26 cellular contexts compared by ENCODE assay signal in genomic region chr21:39149882-39150281, GRCh38.
"Had no signal": no experiment of that assay in that cellular context is flagged by ENCODE, and none has a peak within 500 bp of the region (broad histone marks: within the 10 kb centered on the region; RNA-seq: fewer than 3 reads in every experiment).

No MANE protein-coding gene starts in this region.

- H3K4me3 ChIP-seq: colonic mucosa, esophagus squamous epithelium, heart right ventricle, left ventricle myocardium inferior, lower lobe of right lung, ovary, psoas muscle, skin epidermis, spleen, suprapubic skin, transverse colon, upper lobe of right lung, uterus had no signal

- H3K4me1 ChIP-seq: colonic mucosa, heart right ventricle, left ventricle myocardium inferior, lower lobe of right lung, spleen, suprapubic skin, transverse colon, upper lobe of right lung, uterus had no signal

- DNase-seq: colonic mucosa; dermis blood vessel endothelial cell; effector memory CD4-positive, alpha-beta T cell; esophagus squamous epithelium; foreskin melanocyte; glutamatergic neuron; heart right ventricle; hippocampal formation; left cardiac atrium; left ventricle myocardium inferior; lower lobe of right lung; natural killer cell; occipital lobe; ovary; posterior cingulate gyrus; psoas muscle; right cardiac atrium; spleen; stimulated activated CD4-positive, alpha-beta T cell treated with anti-CD3 and anti-CD28 coated beads, Interleukin-4, amount 100 ng/mL, for 4 hours; stimulated activated naive B cell treated with anti-CD40 and anti-IgM and Interleukin-4, amounts not matched to agents 10 μg/mL and 1 μg/mL and 100 μg/mL, for 72 hours; transverse colon; upper lobe of right lung; uterus had no signal

- H3K27ac Mint-ChIP-seq: natural killer cell; stimulated activated naive B cell treated with anti-CD40 and anti-IgM and Interleukin-4, amounts not matched to agents 10 μg/mL and 1 μg/mL and 100 μg/mL, for 72 hours; stimulated activated naive CD8-positive, alpha-beta T cell treated with anti-CD3 and anti-CD28 coated beads, Interleukin-15, Interleukin-2, amounts not matched to agents 100 ng/mL and 50 ng/mL, for 24 hours had no signal

- H3K27ac ChIP-seq: colonic mucosa, esophagus squamous epithelium, heart right ventricle, left ventricle myocardium inferior, lower lobe of right lung, ovary, psoas muscle, skin epidermis, spleen, suprapubic skin, transverse colon, upper lobe of right lung, uterus had no signal

- H3K4me1 Mint-ChIP-seq: natural killer cell; stimulated activated naive B cell treated with anti-CD40 and anti-IgM and Interleukin-4, amounts not matched to agents 10 μg/mL and 1 μg/mL and 100 μg/mL, for 72 hours had no signal

- H3K36me3 ChIP-seq: colonic mucosa, esophagus squamous epithelium, heart right ventricle, left ventricle myocardium inferior, lower lobe of right lung, ovary, spleen, suprapubic skin, transverse colon, upper lobe of right lung, uterus had no signal

- H3K27me3 Mint-ChIP-seq: stimulated activated naive CD8-positive, alpha-beta T cell treated with anti-CD3 and anti-CD28 coated beads, Interleukin-15, Interleukin-2, amounts not matched to agents 100 ng/mL and 50 ng/mL, for 24 hours had no signal

- H3K27me3 ChIP-seq: colonic mucosa, esophagus squamous epithelium, heart right ventricle, ovary, spleen, suprapubic skin, transverse colon, upper lobe of right lung, uterus had no signal

- H3K4me3 Mint-ChIP-seq: natural killer cell; stimulated activated naive B cell treated with anti-CD40 and anti-IgM and Interleukin-4, amounts not matched to agents 10 μg/mL and 1 μg/mL and 100 μg/mL, for 72 hours; stimulated activated naive CD8-positive, alpha-beta T cell treated with anti-CD3 and anti-CD28 coated beads, Interleukin-15, Interleukin-2, amounts not matched to agents 100 ng/mL and 50 ng/mL, for 24 hours had no signal

- H3K9me3 ChIP-seq: colonic mucosa, esophagus squamous epithelium, lower lobe of right lung, ovary, psoas muscle, suprapubic skin, transverse colon, upper lobe of right lung, uterus had no signal

- H3K9me3 Mint-ChIP-seq: natural killer cell; stimulated activated naive B cell treated with anti-CD40 and anti-IgM and Interleukin-4, amounts not matched to agents 10 μg/mL and 1 μg/mL and 100 μg/mL, for 72 hours; stimulated activated naive CD8-positive, alpha-beta T cell treated with anti-CD3 and anti-CD28 coated beads, Interleukin-15, Interleukin-2, amounts not matched to agents 100 ng/mL and 50 ng/mL, for 24 hours had no signal

- H3K36me3 Mint-ChIP-seq: natural killer cell; stimulated activated naive B cell treated with anti-CD40 and anti-IgM and Interleukin-4, amounts not matched to agents 10 μg/mL and 1 μg/mL and 100 μg/mL, for 72 hours had no signal

- ATAC-seq: heart right ventricle; left cardiac atrium; lower lobe of right lung; natural killer cell; psoas muscle; right cardiac atrium; stimulated activated naive B cell treated with anti-CD40 and anti-IgM and Interleukin-4, amounts not matched to agents 10 μg/mL and 1 μg/mL and 100 μg/mL, for 72 hours; upper lobe of right lung had no signal
